10 cellular contexts compared by ENCODE assay signal in the genomic region with DNA sequence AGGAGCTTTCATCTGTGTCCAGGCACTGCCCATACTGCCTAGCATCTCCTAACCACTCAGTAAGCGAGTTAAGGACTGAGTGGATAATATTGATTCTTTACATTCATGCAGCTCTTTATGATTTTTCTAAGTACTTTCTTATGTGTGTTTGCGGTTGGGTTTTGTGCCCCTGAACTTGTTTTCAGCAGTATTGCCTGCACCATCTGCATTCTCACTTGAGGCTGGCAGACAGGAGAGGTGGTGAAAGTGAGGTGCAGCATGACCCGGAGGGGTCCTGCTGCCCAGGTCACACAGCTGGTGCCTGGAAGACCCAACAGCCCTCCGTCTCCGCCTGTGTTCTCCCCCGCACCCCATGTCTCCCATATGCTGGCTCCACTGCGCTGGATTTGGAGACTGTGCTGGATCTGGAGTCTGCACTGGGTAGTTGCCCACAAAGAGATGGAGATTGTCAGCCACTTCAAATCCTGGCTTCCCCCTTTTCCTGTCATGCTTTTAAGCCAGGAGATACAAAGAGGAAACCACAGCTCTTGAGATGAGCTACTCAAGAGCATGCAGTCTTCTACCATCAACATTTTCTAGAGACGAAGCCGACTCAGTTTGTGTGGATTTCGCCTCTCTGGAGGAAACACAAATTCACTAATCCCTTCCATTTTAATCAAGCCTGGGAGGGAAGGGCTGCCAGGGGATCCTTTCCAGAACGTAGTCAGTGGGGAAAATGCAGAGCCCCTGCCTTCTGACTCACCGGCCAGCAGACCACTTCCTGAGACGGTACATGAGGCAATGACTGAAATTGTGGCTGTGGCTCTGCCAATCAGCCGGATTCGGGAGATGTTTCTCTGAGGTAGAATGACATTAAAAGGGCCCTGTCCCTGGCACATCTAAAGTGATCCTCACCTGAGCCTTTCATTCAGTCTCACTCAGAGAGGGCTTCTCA.
DNase-seq lines count a peak whose midpoint lies in the region; ATAC-seq and TF ChIP-seq lines count a peak whose summit lies in the region.
"Had no signal": no experiment of that assay in that cellular context is flagged by ENCODE, and none has a peak within 500 bp of the region (broad histone marks: within the 10 kb centered on the region; RNA-seq: fewer than 3 reads in every experiment).

No MANE protein-coding gene starts in this region.

- H3K4me3 Mint-ChIP-seq in stimulated activated effector memory CD8-positive, alpha-beta T cell treated with anti-CD3 and anti-CD28 coated beads, Interleukin-12 subunit alpha, Interleukin-12 subunit beta, amount 100 ng/mL, for 72 hours, result no peak overlapping the region

- H3K27ac Mint-ChIP-seq in stimulated activated effector memory CD8-positive, alpha-beta T cell treated with anti-CD3 and anti-CD28 coated beads, Interleukin-12 subunit alpha, Interleukin-12 subunit beta, amount 100 ng/mL, for 72 hours, result no peak overlapping the region

- no peaks in the 10 kb centered on the region for H3K36me3 Mint-ChIP-seq in stimulated activated effector memory CD8-positive, alpha-beta T cell treated with anti-CD3 and anti-CD28 coated beads, Interleukin-12 subunit alpha, Interleukin-12 subunit beta, amount 100 ng/mL, for 72 hours

- peak; percentile 76 for ATAC-seq in stimulated activated effector memory CD8-positive, alpha-beta T cell treated with anti-CD3 and anti-CD28 coated beads, Interleukin-12 subunit alpha, Interleukin-12 subunit beta, amount 100 ng/mL, for 72 hours
- no peak for ATAC-seq in foreskin keratinocyte

- no peaks in the 10 kb centered on the region for H3K9me2 ChIP-seq in SK-N-SH

- TF ChIP-seq CTCF in SK-N-SH (IDR thresholded peaks at IDR 0.05), result no peak
- no peak for TF ChIP-seq CTCF in foreskin keratinocyte (conservative IDR thresholded peaks at IDR 0.05)

- no peaks in the 10 kb centered on the region for H3K27me3 ChIP-seq in SK-N-SH (ENCODE audit: insufficient read depth)
- H3K27me3 ChIP-seq in foreskin keratinocyte, result peaks cover 2% of the 10 kb centered on the region
- H3K27me3 ChIP-seq: SJSA1 had no signal

- no peaks in the 10 kb centered on the region for H3K9me3 ChIP-seq in SK-N-SH
- H3K9me3 ChIP-seq: SJSA1 had no signal

- no peaks in the 10 kb centered on the region for H3F3A ChIP-seq in SK-N-SH (replicated peaks; ENCODE audit: insufficient read depth)

- TF ChIP-seq EP300 in SK-N-SH (IDR thresholded peaks at IDR 0.05; ENCODE audit: borderline replicate concordance in 1 of 2, low read depth in 1 of 2, low read length in 1 of 2), result no peak

- DNase-seq in KBM-7 (peak; percentile 82), SK-N-SH (no peak), glomerular visceral epithelial cell (ENCODE audit: extremely low spot score) (peak; percentile 50), foreskin keratinocyte (no peak)
- peak in 1 of 2 donors; percentile 43 for DNase-seq in stimulated activated effector memory CD8-positive, alpha-beta T cell treated with anti-CD3 and anti-CD28 coated beads, Interleukin-12 subunit alpha, Interleukin-12 subunit beta, amount 100 ng/mL, for 72 hours (ENCODE audit: low spot score in 2 of 2)
- no peak for DNase-seq in stimulated activated CD4-positive, alpha-beta T cell treated with anti-CD3 and anti-CD28 coated beads, Interleukin-2, amount 100 ng/mL, for 24 hours
- no peak for DNase-seq in stimulated activated CD4-positive, alpha-beta T cell treated with anti-CD3 and anti-CD28 coated beads, Interleukin-15, amount 100 ng/mL, for 24 hours
- DNase-seq: NCI-H1092 had no signal

- CTCF ChIA-PET in SK-N-SH (lab: Yijun Ruan, JAX), result interaction anchor here (0.5 to 2.0 kb wide), 3 partner anchors 9 to 162 kb away, joined by 3 to 6 read pairs (median 4); no protein-coding TSS in a partner anchor

- no peak overlapping the region for H3K4me3 ChIP-seq in SK-N-SH (ENCODE audit: low read depth in 2 of 2, low read length in 1 of 2)
- H3K4me3 ChIP-seq: SJSA1, skin epidermis had no signal

- no peaks in the 10 kb centered on the region for H4K20me1 ChIP-seq in SK-N-SH (ENCODE audit: insufficient read depth)

- H3K4me1 ChIP-seq in SK-N-SH (ENCODE audit: control insufficient read depth in 1 of 2, insufficient read depth in 2 of 2, low read depth in 1 of 2, low read length in 1 of 2) (no peaks in the 10 kb centered on the region), foreskin keratinocyte (no peaks in the 10 kb centered on the region)

- WGBS in SK-N-SH (ENCODE audit: low lambda C conversion rate), result 78% methylated on average over 15 of the region's 15 CpGs

- no peak overlapping the region for H3K4me2 ChIP-seq in SK-N-SH

- in situ Hi-C loops in KBM-7 (cut with MboI; ENCODE audit: low pct_unique_long_range_greater_than_20kb, low sequenced_read_pairs), result no loop called here

- H3K9me3 Mint-ChIP-seq in stimulated activated effector memory CD8-positive, alpha-beta T cell treated with anti-CD3 and anti-CD28 coated beads, Interleukin-12 subunit alpha, Interleukin-12 subunit beta, amount 100 ng/mL, for 72 hours, result no peaks in the 10 kb centered on the region

- H3K36me3 ChIP-seq in SK-N-SH (replicated peaks in 1 of 2; ENCODE audit: control insufficient read depth in 1 of 2, insufficient read depth in 2 of 2, low read length in 1 of 2), result no peaks in the 10 kb centered on the region
- H3K36me3 ChIP-seq: SJSA1 had no signal

- POLR2A ChIA-PET in SK-N-SH (lab: Yijun Ruan, JAX), result no interaction called here

- peak overlapping the region; percentile 43; the same call in 1 of the 2 replicates for H2AFZ ChIP-seq in SK-N-SH (ENCODE audit: low read depth)

- H3K4me1 Mint-ChIP-seq in stimulated activated effector memory CD8-positive, alpha-beta T cell treated with anti-CD3 and anti-CD28 coated beads, Interleukin-12 subunit alpha, Interleukin-12 subunit beta, amount 100 ng/mL, for 72 hours, result peaks cover 13% of the 10 kb centered on the region

- no peak overlapping the region for H3K9ac ChIP-seq in SK-N-SH

- H3K27ac ChIP-seq in SK-N-SH (ENCODE audit: low read depth in 2 of 2, low read length in 1 of 2) (no peak overlapping the region), foreskin keratinocyte (no peak overlapping the region)
- H3K27ac ChIP-seq: SJSA1 had no signal

- H3K79me2 ChIP-seq in SK-N-SH (ENCODE audit: insufficient read depth), result no peaks in the 10 kb centered on the region

- no peak for TF ChIP-seq RAD21 in SK-N-SH (IDR thresholded peaks at IDR 0.05; ENCODE audit: low read length)

TF ChIP-seq in SK-N-SH, 30 proteins besides CTCF, POLR2A, EP300 and RAD21:
- no peak for TF ChIP-seq NRF1 (IDR thresholded peaks at IDR 0.05; ENCODE audit: low read depth, low read length)
- TF ChIP-seq TEAD4 (IDR thresholded peaks at IDR 0.05; ENCODE audit: borderline replicate concordance, insufficient read depth), result no peak
- no peak for TF ChIP-seq GATA2 (CRISPR knock-in tag; IDR thresholded peaks at IDR 0.05)
- TF ChIP-seq, protein P1, sequence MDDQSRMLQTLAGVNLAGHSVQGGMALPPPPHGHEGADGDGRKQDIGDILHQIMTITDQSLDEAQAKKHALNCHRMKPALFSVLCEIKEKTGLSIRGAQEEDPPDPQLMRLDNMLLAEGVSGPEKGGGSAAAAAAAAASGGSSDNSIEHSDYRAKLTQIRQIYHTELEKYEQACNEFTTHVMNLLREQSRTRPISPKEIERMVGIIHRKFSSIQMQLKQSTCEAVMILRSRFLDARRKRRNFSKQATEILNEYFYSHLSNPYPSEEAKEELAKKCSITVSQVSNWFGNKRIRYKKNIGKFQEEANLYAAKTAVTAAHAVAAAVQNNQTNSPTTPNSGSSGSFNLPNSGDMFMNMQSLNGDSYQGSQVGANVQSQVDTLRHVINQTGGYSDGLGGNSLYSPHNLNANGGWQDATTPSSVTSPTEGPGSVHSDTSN (IDR thresholded peaks at IDR 0.05), result 0 out of 2 replicates have a peak, but pooled peaks have one; percentile 9
- TF ChIP-seq CHD2 (IDR thresholded peaks at IDR 0.05; ENCODE audit: low read length, partially characterized antibody), result no peak
- no peak for TF ChIP-seq FOXJ3 (CRISPR knock-in tag; IDR thresholded peaks at IDR 0.05)

Comparison
In these comparisons a context has a peak if more than half of its experiments do, and no peak if none do; other contexts are left out.
1. DNase-seq: peak in KBM-7 (single experiment) and glomerular visceral epithelial cell (single experiment); none in SK-N-SH (single experiment), stimulated activated CD4-positive, alpha-beta T cell treated with anti-CD3 and anti-CD28 coated beads, Interleukin-2, amount 100 ng/mL, for 24 hours (0 of 2), stimulated activated CD4-positive, alpha-beta T cell treated with anti-CD3 and anti-CD28 coated beads, Interleukin-15, amount 100 ng/mL, for 24 hours (single experiment) and foreskin keratinocyte (0 of 2).